ENCODE assay signal across 8 cellular contexts in the genomic region with DNA sequence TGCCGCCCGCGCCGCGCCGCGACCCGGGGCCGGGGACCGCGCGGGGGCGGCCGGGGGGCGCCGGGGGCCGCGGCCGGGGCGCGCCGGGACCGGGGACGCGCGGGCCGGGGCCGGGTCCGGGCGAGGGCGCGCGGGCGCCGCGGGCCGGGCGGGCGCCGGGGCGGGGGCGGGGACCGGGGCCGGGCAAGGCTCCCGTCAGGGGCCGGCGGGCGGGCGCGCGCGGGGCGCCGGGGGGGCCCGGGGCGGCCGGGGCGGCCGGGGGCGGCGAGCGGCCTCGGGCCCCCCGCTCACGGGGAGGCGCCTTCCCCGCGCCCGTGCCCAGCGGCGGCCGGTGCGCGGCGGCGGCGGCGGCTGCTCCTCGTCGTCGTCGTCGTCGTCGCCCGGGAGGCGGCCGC. TPM values are rescaled to one million over a fixed set of nuclear protein-coding genes. Genes with fewer than 3 reads are reported as not detected.
A peak's percentile ranks its signal among the peaks of the same experiment; 100 is the strongest.
DNase-seq lines count a peak whose midpoint lies in the region; ATAC-seq, FAIRE-seq and TF ChIP-seq lines count a peak whose summit lies in the region.

No MANE protein-coding gene starts in this region.

- TF ChIP-seq CTCF in A549 (IDR thresholded peaks at IDR 0.05) (no peak), HEK293 (tag by site-specific recombination; IDR thresholded peaks at IDR 0.05) (no peak), breast epithelium (IDR thresholded peaks at IDR 0.05) (no peak), mucosa of descending colon (IDR thresholded peaks at IDR 0.05) (no peak)

- no peak for TF ChIP-seq POLR2A in A549 (IDR thresholded peaks at IDR 0.05; ENCODE audit: low read length)
- TF ChIP-seq POLR2A in breast epithelium (IDR thresholded peaks at IDR 0.05), result no peak

- H3K4me1 ChIP-seq in A549, result peaks cover 23% of the 10 kb centered on the region
- peaks cover 2% of the 10 kb centered on the region; the same call in 1 of the 2 replicates for H3K4me1 ChIP-seq in HEK293 (ENCODE audit: control insufficient read depth, insufficient read depth, low read length)
- peaks cover 3 to 4% of the 10 kb centered on the region in 2 donors for H3K4me1 ChIP-seq in breast epithelium
- peaks cover 25% of the 10 kb centered on the region for H3K4me1 ChIP-seq in mucosa of descending colon (ENCODE audit: low read depth)

- intact Hi-C loops in breast epithelium (cut with DNase I; ENCODE audit: low total_unique reads), result no loop called here
- intact Hi-C loops in mucosa of descending colon (cut with DNase I, micrococcal nuclease), result no loop called here

- H3K4me2 ChIP-seq in A549, result peak overlapping the region; percentile 83

- H3K27me3 ChIP-seq in breast epithelium, result no peaks in the 10 kb centered on the region

- H3K36me3 ChIP-seq in HEK293 (ENCODE audit: control insufficient read depth in 2 of 2, insufficient read depth in 1 of 2, low read length in 2 of 2) (peaks cover 0 to 5% of the 10 kb centered on the region in 2 experiments; a peak in 2 of 3 replicates), breast epithelium (no peaks in the 10 kb centered on the region), mucosa of descending colon (ENCODE audit: low read depth) (no peaks in the 10 kb centered on the region)

- CTCF ChIA-PET in A549 (lab: Yijun Ruan, JAX) (interaction anchor here (2.2 kb wide), 1 partner anchor 144 kb away, joined by 8 read pairs; no protein-coding TSS in a partner anchor), HEK293 (lab: Yijun Ruan, JAX) (interaction anchor here (2.6 kb wide), 1 partner anchor 31 kb away, joined by 12 read pairs; no protein-coding TSS in a partner anchor)

- DNase-seq in A549 (ENCODE audit: low read depth in 1 of 2, low spot score in 1 of 2) (no peak), breast epithelium (ENCODE audit: low spot score in 2 of 2) (no peak), mucosa of descending colon (no peak), NCI-H2227 (lab: John Stamatoyannopoulos, UW; ENCODE audit: unreplicated experiment) (no peak), SIG-M5 treated with dmso at 0.1 percent for 504 hours (lab: John Stamatoyannopoulos, UW; ENCODE audit: unreplicated experiment) (no peak)

- no CpG with 5 or more reads among the region's 88 CpGs for WGBS in A549 (ENCODE audit: missing lambda C conversion rate)

- H3K4me3 ChIP-seq in A549, result peak overlapping the region; percentile 86
- peak overlapping the region; percentile 47 for H3K4me3 ChIP-seq in HEK293 (ENCODE audit: low read depth, low read length)
- H3K4me3 ChIP-seq in breast epithelium, result peak overlapping the region; percentile 42 to 79 (median 53)
- H3K4me3 ChIP-seq in mucosa of descending colon, result peak overlapping the region; percentile 38

- ATAC-seq in A549, result 0 out of 6 replicates have a peak, but pooled peaks of 1 of the 2 experiments have one; percentile 10
- no peak for ATAC-seq in mucosa of descending colon
- ATAC-seq in GM21737 (IDR thresholded peaks at IDR 0.05; ENCODE audit: unreplicated experiment), result no peak
- ATAC-seq in esophagus mucosa, result no peak

- TF ChIP-seq RAD21 in A549 (conservative IDR thresholded peaks at IDR 0.05 in 1 of 2, IDR thresholded peaks at IDR 0.05 in 1 of 2), result no peak

- FAIRE-seq in A549 (lab: Jason Lieb, UNC), result no peak

- H3K27ac ChIP-seq in A549 (peak overlapping the region; percentile 89 to 98), HEK293 (ENCODE audit: extremely low read depth, low read depth, low read length) (peak overlapping the region; percentile 82; the same call in 1 of the 2 replicates), breast epithelium (peak overlapping the region in 1 of 2 donors; percentile 90)

- POLR2A ChIA-PET in A549 (lab: Yijun Ruan, JAX), result no interaction called here
- POLR2A ChIA-PET in HEK293 (lab: Yijun Ruan, JAX), result no interaction called here

- H3K9me3 ChIP-seq in A549 (no peaks in the 10 kb centered on the region), HEK293 (ENCODE audit: control insufficient read depth, insufficient read depth, low read depth, low read length) (no peaks in the 10 kb centered on the region), breast epithelium (no peaks in the 10 kb centered on the region), mucosa of descending colon (no peaks in the 10 kb centered on the region)

- no peak for TF ChIP-seq EP300 in A549 (IDR thresholded peaks at IDR 0.05)

TF ChIP-seq in A549, 52 proteins besides CTCF, POLR2A, EP300 and RAD21 (continues in another document):
- TF ChIP-seq, protein P1, sequence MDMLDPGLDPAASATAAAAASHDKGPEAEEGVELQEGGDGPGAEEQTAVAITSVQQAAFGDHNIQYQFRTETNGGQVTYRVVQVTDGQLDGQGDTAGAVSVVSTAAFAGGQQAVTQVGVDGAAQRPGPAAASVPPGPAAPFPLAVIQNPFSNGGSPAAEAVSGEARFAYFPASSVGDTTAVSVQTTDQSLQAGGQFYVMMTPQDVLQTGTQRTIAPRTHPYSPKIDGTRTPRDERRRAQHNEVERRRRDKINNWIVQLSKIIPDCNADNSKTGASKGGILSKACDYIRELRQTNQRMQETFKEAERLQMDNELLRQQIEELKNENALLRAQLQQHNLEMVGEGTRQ (IDR thresholded peaks at IDR 0.05), result no peak
- TF ChIP-seq, protein P2, sequence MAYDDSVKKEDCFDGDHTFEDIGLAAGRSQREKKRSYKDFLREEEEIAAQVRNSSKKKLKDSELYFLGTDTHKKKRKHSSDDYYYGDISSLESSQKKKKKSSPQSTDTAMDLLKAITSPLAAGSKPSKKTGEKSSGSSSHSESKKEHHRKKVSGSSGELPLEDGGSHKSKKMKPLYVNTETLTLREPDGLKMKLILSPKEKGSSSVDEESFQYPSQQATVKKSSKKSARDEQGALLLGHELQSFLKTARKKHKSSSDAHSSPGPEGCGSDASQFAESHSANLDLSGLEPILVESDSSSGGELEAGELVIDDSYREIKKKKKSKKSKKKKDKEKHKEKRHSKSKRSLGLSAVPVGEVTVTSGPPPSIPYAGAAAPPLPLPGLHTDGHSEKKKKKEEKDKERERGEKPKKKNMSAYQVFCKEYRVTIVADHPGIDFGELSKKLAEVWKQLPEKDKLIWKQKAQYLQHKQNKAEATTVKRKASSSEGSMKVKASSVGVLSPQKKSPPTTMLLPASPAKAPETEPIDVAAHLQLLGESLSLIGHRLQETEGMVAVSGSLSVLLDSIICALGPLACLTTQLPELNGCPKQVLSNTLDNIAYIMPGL (CRISPR knock-in tag; IDR thresholded peaks at IDR 0.05; ENCODE audit: borderline replicate concordance), result no peak
- TF ChIP-seq, protein P3, sequence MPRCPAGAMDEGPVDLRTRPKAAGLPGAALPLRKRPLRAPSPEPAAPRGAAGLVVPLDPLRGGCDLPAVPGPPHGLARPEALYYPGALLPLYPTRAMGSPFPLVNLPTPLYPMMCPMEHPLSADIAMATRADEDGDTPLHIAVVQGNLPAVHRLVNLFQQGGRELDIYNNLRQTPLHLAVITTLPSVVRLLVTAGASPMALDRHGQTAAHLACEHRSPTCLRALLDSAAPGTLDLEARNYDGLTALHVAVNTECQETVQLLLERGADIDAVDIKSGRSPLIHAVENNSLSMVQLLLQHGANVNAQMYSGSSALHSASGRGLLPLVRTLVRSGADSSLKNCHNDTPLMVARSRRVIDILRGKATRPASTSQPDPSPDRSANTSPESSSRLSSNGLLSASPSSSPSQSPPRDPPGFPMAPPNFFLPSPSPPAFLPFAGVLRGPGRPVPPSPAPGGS (IDR thresholded peaks at IDR 0.05), result no peak
- TF ChIP-seq KDM5A (IDR thresholded peaks at IDR 0.05) (no peak), RARB (CRISPR knock-in tag; IDR thresholded peaks at IDR 0.05) (no peak), ZSCAN20 (CRISPR knock-in tag; IDR thresholded peaks at IDR 0.05) (no peak)

TF ChIP-seq in HEK293, 187 proteins besides CTCF, POLR2A, EP300 and RAD21:
- TF ChIP-seq SP7 (tag by site-specific recombination; IDR thresholded peaks at IDR 0.05), result no peak
- TF ChIP-seq ZNF558 (tag by site-specific recombination; IDR thresholded peaks at IDR 0.05), result no peak
- TF ChIP-seq, protein P4, sequence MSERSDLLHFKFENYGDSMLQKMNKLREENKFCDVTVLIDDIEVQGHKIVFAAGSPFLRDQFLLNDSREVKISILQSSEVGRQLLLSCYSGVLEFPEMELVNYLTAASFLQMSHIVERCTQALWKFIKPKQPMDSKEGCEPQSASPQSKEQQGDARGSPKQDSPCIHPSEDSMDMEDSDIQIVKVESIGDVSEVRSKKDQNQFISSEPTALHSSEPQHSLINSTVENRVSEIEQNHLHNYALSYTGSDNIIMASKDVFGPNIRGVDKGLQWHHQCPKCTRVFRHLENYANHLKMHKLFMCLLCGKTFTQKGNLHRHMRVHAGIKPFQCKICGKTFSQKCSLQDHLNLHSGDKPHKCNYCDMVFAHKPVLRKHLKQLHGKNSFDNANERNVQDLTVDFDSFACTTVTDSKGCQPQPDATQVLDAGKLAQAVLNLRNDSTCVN (tag by site-specific recombination; optimal IDR thresholded peaks at IDR 0.05), result no peak
- no peak for TF ChIP-seq ZNF155 (tag by site-specific recombination; IDR thresholded peaks at IDR 0.05)
TF ChIP-seq in HEK293: peak in this region for 0.

RNA-seq across cellular contexts. Expression of a gene that starts 0.6 kb away (rescaled TPM):
- 3.8 and 5.5 TPM in 2 replicates for polyA plus RNA-seq in A549 (2011; rRNA removed)
- 3.8 and 5.3 TPM in 2 replicates for polyA plus RNA-seq in A549 (2012; cell fraction: cytosol; rRNA removed)
- 10.8 and 15.5 TPM in 2 replicates for polyA plus RNA-seq in A549 (2012; cell fraction: nucleus; rRNA removed)
- 6.1 to 7.3 TPM (median 6.5 TPM) in 3 replicates for polyA plus RNA-seq in A549 (2017; fragmentation: RNase III; extraction: RNeasy Plus Mini Kit Qiagen cat#74134 plus additional on column Dnase treatment)
- polyA minus RNA-seq in A549 (2011; rRNA and poly(A)+ RNA removed), result 7.2 and 8.0 TPM in 2 replicates
- total RNA-seq in breast epithelium, result 10 to 100 TPM; 15.2 to 21.0 (median 18.7) TPM
- total RNA-seq in mucosa of descending colon, result 10 to 100 TPM; 30.3 to 36.4 (median 32.3) TPM
- total RNA-seq in esophagus mucosa, result 11.4 TPM
